Comparison of ENCODE assay signal across 25 cellular contexts in genomic region chr1:52834798-52835197, GRCh38. TPM values are rescaled to one million over a fixed set of nuclear protein-coding genes. Genes with fewer than 3 reads are reported as not detected.
DNase-seq lines count a peak whose midpoint lies in the region; ATAC-seq, FAIRE-seq and TF ChIP-seq lines count a peak whose summit lies in the region.
"Had no signal": no experiment of that assay in that cellular context is flagged by ENCODE, and none has a peak within 500 bp of the region (broad histone marks: within the 10 kb centered on the region; RNA-seq: fewer than 3 reads in every experiment).

No MANE protein-coding gene starts in this region.

- in situ Hi-C loops in G401 (cut with HindIII; ENCODE audit: low sequenced_read_pairs) = no loop called here

- H3K9me3 Mint-ChIP-seq in stimulated activated naive B cell treated with anti-CD40 and anti-IgM and Interleukin-4, amounts not matched to agents 10 μg/mL and 1 μg/mL and 100 μg/mL, for 72 hours = no peaks in the 10 kb centered on the region
- no peaks in the 10 kb centered on the region for H3K9me3 Mint-ChIP-seq in naive thymus-derived CD4-positive, alpha-beta T cell
- H3K9me3 Mint-ChIP-seq: CD8-positive, alpha-beta T cell had no signal

- H3K27ac ChIP-seq in naive thymus-derived CD4-positive, alpha-beta T cell (ENCODE audit: low read depth, low read length) = no peak overlapping the region
- H3K27ac ChIP-seq: C4-2B, GM23248, HL-60 had no signal

- peak; percentile 23 for DNase-seq in ELF-1 (ENCODE audit: low read depth, low spot score)
- DNase-seq in fibroblast of pulmonary artery (ENCODE audit: low read depth) = peak; percentile 19
- DNase-seq in stimulated activated naive B cell treated with anti-CD40 and anti-IgM and Interleukin-4, amounts not matched to agents 10 μg/mL and 1 μg/mL and 100 μg/mL, for 72 hours = no peak
- no peak for DNase-seq in GM12892 (ENCODE audit: insufficient read length)
- no peak for DNase-seq in G401 (ENCODE audit: low spot score)
- DNase-seq in naive thymus-derived CD4-positive, alpha-beta T cell = no peak
- DNase-seq: CD8-positive, alpha-beta T cell; DMS 273 treated with DMSO at 0.1 percent for 48 hours; DMS79; GM23248; KBM-7; MM.1S; NCI-H1048; NCI-H1417; NCI-H1694; NCI-H2029 treated with DMSO at 0.1 percent for 48 hours; NCI-H526 treated with DMSO at 0.1 percent for 48 hours; PC-9; SHP77 had no signal

- no peaks in the 10 kb centered on the region for H3K4me1 ChIP-seq in naive thymus-derived CD4-positive, alpha-beta T cell (ENCODE audit: control insufficient read depth in 2 of 2, insufficient read depth in 2 of 2, low read length in 2 of 2)

- H3K27ac Mint-ChIP-seq in stimulated activated naive B cell treated with anti-CD40 and anti-IgM and Interleukin-4, amounts not matched to agents 10 μg/mL and 1 μg/mL and 100 μg/mL, for 72 hours = peak overlapping the region; percentile 47
- H3K27ac Mint-ChIP-seq in naive thymus-derived CD4-positive, alpha-beta T cell = no peak overlapping the region
- H3K27ac Mint-ChIP-seq: B cell; CD8-positive, alpha-beta T cell had no signal

- H3K9me3 ChIP-seq in naive thymus-derived CD4-positive, alpha-beta T cell (ENCODE audit: control insufficient read depth in 2 of 3, low read length in 3 of 3) = no peaks in the 10 kb centered on the region

- H3K27me3 Mint-ChIP-seq in stimulated activated naive B cell treated with anti-CD40 and anti-IgM and Interleukin-4, amounts not matched to agents 10 μg/mL and 1 μg/mL and 100 μg/mL, for 72 hours = peaks cover 8 to 13% of the 10 kb centered on the region in 2 donors
- peaks cover 4 to 14% (median 7%) of the 10 kb centered on the region in 5 donors for H3K27me3 Mint-ChIP-seq in naive thymus-derived CD4-positive, alpha-beta T cell

- TF ChIP-seq RAD21 in Ishikawa (IDR thresholded peaks at IDR 0.05; ENCODE audit: low read depth) = no peak

- no peaks in the 10 kb centered on the region for H3K36me3 ChIP-seq in naive thymus-derived CD4-positive, alpha-beta T cell (ENCODE audit: control insufficient read depth in 2 of 3, insufficient read depth in 3 of 3, low read length in 3 of 3)

- TF ChIP-seq CTCF in fibroblast of pulmonary artery (IDR thresholded peaks at IDR 0.05; ENCODE audit: low read length, missing control alignments) = no peak

- no peak for TF ChIP-seq EP300 in Ishikawa (IDR thresholded peaks at IDR 0.05; ENCODE audit: borderline replicate concordance)

- FAIRE-seq in GM12892 (lab: Jason Lieb, UNC) = no peak

- POLR2A ChIA-PET in naive thymus-derived CD4-positive, alpha-beta T cell (lab: Charles Lee) = no interaction called here

- TF ChIP-seq POLR2A in GM12892 (IDR thresholded peaks at IDR 0.05; ENCODE audit: low read depth, low read length) = no peak

- H3K36me3 Mint-ChIP-seq in stimulated activated naive B cell treated with anti-CD40 and anti-IgM and Interleukin-4, amounts not matched to agents 10 μg/mL and 1 μg/mL and 100 μg/mL, for 72 hours = no peaks in the 10 kb centered on the region
- peaks cover 0 to 4% (median 0%) of the 10 kb centered on the region in 5 donors for H3K36me3 Mint-ChIP-seq in naive thymus-derived CD4-positive, alpha-beta T cell
- H3K36me3 Mint-ChIP-seq: CD8-positive, alpha-beta T cell had no signal

- no peak overlapping the region for H3K4me3 Mint-ChIP-seq in stimulated activated naive B cell treated with anti-CD40 and anti-IgM and Interleukin-4, amounts not matched to agents 10 μg/mL and 1 μg/mL and 100 μg/mL, for 72 hours
- no peak overlapping the region for H3K4me3 Mint-ChIP-seq in naive thymus-derived CD4-positive, alpha-beta T cell
- H3K4me3 Mint-ChIP-seq: B cell; CD8-positive, alpha-beta T cell had no signal

- no peak overlapping the region for H3K4me3 ChIP-seq in fibroblast of pulmonary artery (replicated peaks; ENCODE audit: low read depth, low read length)
- H3K4me3 ChIP-seq in naive thymus-derived CD4-positive, alpha-beta T cell (ENCODE audit: low read length) = no peak overlapping the region
- H3K4me3 ChIP-seq: GM23248, PC-9 had no signal

- no peaks in the 10 kb centered on the region for H3K27me3 ChIP-seq in naive thymus-derived CD4-positive, alpha-beta T cell (ENCODE audit: control insufficient read depth in 2 of 2, insufficient read depth in 2 of 2, low read length in 2 of 2)

- CTCF ChIA-PET in naive thymus-derived CD4-positive, alpha-beta T cell (lab: Charles Lee) = no interaction called here

- H3K4me1 Mint-ChIP-seq in stimulated activated naive B cell treated with anti-CD40 and anti-IgM and Interleukin-4, amounts not matched to agents 10 μg/mL and 1 μg/mL and 100 μg/mL, for 72 hours = no peaks in the 10 kb centered on the region
- no peaks in the 10 kb centered on the region for H3K4me1 Mint-ChIP-seq in naive thymus-derived CD4-positive, alpha-beta T cell
- H3K4me1 Mint-ChIP-seq: B cell had no signal

- intact Hi-C loops in naive thymus-derived CD4-positive, alpha-beta T cell (cut with micrococcal nuclease) = no loop called here

- no peak for ATAC-seq in stimulated activated naive B cell treated with anti-CD40 and anti-IgM and Interleukin-4, amounts not matched to agents 10 μg/mL and 1 μg/mL and 100 μg/mL, for 72 hours (replicated peaks)
- no peak for ATAC-seq in HG03521 (IDR thresholded peaks at IDR 0.05; ENCODE audit: unreplicated experiment)
- ATAC-seq in naive thymus-derived CD4-positive, alpha-beta T cell = no peak
- ATAC-seq: CD8-positive, alpha-beta T cell had no signal

TF ChIP-seq in Ishikawa, 13 proteins besides CTCF, POLR2A, EP300 and RAD21:
- TF ChIP-seq CEBPB (IDR thresholded peaks at IDR 0.05) (peak; percentile 12; the same call in 1 of the 2 replicates), NFIC (IDR thresholded peaks at IDR 0.05) (no peak), FOXM1 (IDR thresholded peaks at IDR 0.05; ENCODE audit: borderline replicate concordance, low read depth) (no peak)

RNA-seq across cellular contexts. Expression of gene ZYG11A, which starts 7.8 kb away (rescaled TPM):
- 7.2 TPM for polyA plus RNA-seq in GM12892 (2012; ENCODE audit: missing spikeins)
- total RNA-seq in G401 (2014; rRNA removed; shearing (Covaris generic)) = 8.6 and 10.2 TPM in 2 replicates
- total RNA-seq in naive thymus-derived CD4-positive, alpha-beta T cell = under 1 TPM in 3 of 5 experiments, not detected in 2; 0.07 to 0.27 (median 0.12) TPM
- polyA plus RNA-seq in naive thymus-derived CD4-positive, alpha-beta T cell = not detected
- total RNA-seq: GM23248, SK-MEL-5 had no signal

Comparison
In these comparisons a context has a peak if more than half of its experiments do, and no peak if none do; other contexts are left out.
1. DNase-seq: peak in ELF-1 (single experiment) and fibroblast of pulmonary artery (single experiment); none in stimulated activated naive B cell treated with anti-CD40 and anti-IgM and Interleukin-4, amounts not matched to agents 10 μg/mL and 1 μg/mL and 100 μg/mL, for 72 hours (single experiment), GM12892 (single experiment), G401 (single experiment) and naive thymus-derived CD4-positive, alpha-beta T cell (0 of 9).